In genomic region chr13:47109028-47109427, GRCh38 we compare ENCODE assay signal across 10 cellular contexts.
DNase-seq lines count a peak whose midpoint lies in the region; ATAC-seq, FAIRE-seq and TF ChIP-seq lines count a peak whose summit lies in the region.
"Had no signal": no experiment of that assay in that cellular context is flagged by ENCODE, and none has a peak within 500 bp of the region (broad histone marks: within the 10 kb centered on the region; RNA-seq: fewer than 3 reads in every experiment).

No MANE protein-coding gene starts in this region.

- H3K9me3 ChIP-seq in small intestine (ENCODE audit: control insufficient read depth, low read depth): no peaks in the 10 kb centered on the region

- 57 to 63% (median 58%) methylated on average over 4 of the region's 4 CpGs for WGBS in small intestine, 3 donors
- WGBS in lower leg skin, 2 donors: 35 to 39% methylated on average over 4 of the region's 4 CpGs

- no peaks in the 10 kb centered on the region for H3K27me3 ChIP-seq in small intestine (ENCODE audit: control insufficient read depth in 2 of 2, insufficient read depth in 2 of 2, low read length in 2 of 2)

- no peaks in the 10 kb centered on the region for H3K36me3 ChIP-seq in small intestine (ENCODE audit: control insufficient read depth in 2 of 2, insufficient read depth in 2 of 2, low read length in 2 of 2)

- ATAC-seq in GM18909 (IDR thresholded peaks at IDR 0.05; ENCODE audit: poor library complexity, unreplicated experiment) (peak; percentile 90), HG02798 (IDR thresholded peaks at IDR 0.05; ENCODE audit: poor library complexity, unreplicated experiment) (peak; percentile 68)

- no peaks in the 10 kb centered on the region for H3K4me1 ChIP-seq in small intestine (ENCODE audit: control insufficient read depth in 2 of 2, insufficient read depth in 1 of 2, low read depth in 1 of 2, low read length in 1 of 2)

- DNase-seq in AG10803 (ENCODE audit: low read depth) (peak; percentile 30), OCI-M1 (lab: John Stamatoyannopoulos, UW) (peak; percentile 26), small intestine (no peak), lower leg skin (ENCODE audit: low spot score in 2 of 2) (no peak)
- DNase-seq in effector CD4-positive, alpha-beta T cell: no peak
- DNase-seq in stimulated activated CD8-positive, alpha-beta memory T cell treated with anti-CD3 and anti-CD28 coated beads, Interleukin-4, amount 100 ng/mL, for 48 hours: no peak
- DNase-seq: effector CD8-positive, alpha-beta T cell; NCI-H1105 had no signal

- no peak overlapping the region for H3K27ac ChIP-seq in small intestine (ENCODE audit: low read depth in 1 of 2, low read length in 1 of 2)

- H3K4me3 ChIP-seq in AG10803 (ENCODE audit: low read length) (no peak overlapping the region), small intestine (ENCODE audit: low read depth in 1 of 2, low read length in 2 of 2) (no peak overlapping the region), lower leg skin (ENCODE audit: low read depth, poor library complexity, severe bottlenecking) (no peak overlapping the region)

- FAIRE-seq in small intestine (lab: Jason Lieb, UNC): no peak

- intact Hi-C loops in lower leg skin (cut with DNase I; ENCODE audit: low total_unique reads): no loop called here

- TF ChIP-seq POLR2A in lower leg skin (IDR thresholded peaks at IDR 0.05): no peak

- TF ChIP-seq CTCF in AG10803 (conservative IDR thresholded peaks at IDR 0.05; ENCODE audit: low read length): no peak
- no peak for TF ChIP-seq CTCF in lower leg skin (IDR thresholded peaks at IDR 0.05)

Comparison
In these comparisons a context has a peak if more than half of its experiments do, and no peak if none do; other contexts are left out.
1. DNase-seq: peak in AG10803 (single experiment) and OCI-M1 (single experiment); none in small intestine (single experiment), effector CD4-positive, alpha-beta T cell (single experiment), stimulated activated CD8-positive, alpha-beta memory T cell treated with anti-CD3 and anti-CD28 coated beads, Interleukin-4, amount 100 ng/mL, for 48 hours (single experiment) and lower leg skin (0 of 2).